ENCODE assay signal across 8 cellular contexts in the genomic region with DNA sequence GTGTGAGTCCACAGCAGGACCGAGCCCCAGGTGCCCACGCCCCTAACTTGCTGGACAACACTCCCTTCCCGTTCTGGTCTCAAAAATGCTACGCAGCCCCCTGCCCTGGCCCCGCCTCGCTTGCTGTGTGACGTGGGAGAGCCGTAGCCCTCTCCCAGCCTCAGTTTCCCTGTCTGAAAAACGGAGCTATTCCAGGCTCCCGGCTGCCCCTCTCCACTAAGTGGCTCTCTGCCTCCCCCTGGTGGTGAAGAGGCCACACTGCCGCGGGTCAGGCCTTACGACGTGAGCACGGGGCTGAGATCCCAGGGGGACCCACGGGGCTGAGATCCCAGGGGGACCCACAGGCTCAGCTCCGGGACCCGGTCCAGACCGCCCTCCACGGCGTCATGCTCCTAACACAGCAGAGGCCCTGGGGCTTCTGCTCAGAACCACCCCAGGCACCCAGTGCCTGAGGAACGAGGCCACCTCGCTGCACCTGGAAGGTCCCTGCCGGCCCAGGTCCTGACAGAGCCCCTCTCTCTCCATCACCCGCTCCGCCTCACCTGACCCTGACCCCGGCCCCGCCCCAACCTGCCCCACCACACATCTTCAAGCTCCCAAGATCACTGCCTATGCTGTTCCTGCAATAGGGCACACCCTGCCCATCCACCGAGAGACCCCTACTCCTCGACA. TPM values are rescaled to one million over a fixed set of nuclear protein-coding genes. Genes with fewer than 3 reads are reported as not detected.
DNase-seq lines count a peak whose midpoint lies in the region; ATAC-seq and TF ChIP-seq lines count a peak whose summit lies in the region.

No MANE protein-coding gene starts in this region.

- intact Hi-C loops in spleen (cut with DNase I; ENCODE audit: low total_unique reads) = no loop called here

- no peak overlapping the region for H3K4me3 ChIP-seq in LNCaP clone FGC (ENCODE audit: low read depth, low read length)
- no peak overlapping the region for H3K4me3 ChIP-seq in right atrium auricular region
- no peak overlapping the region for H3K4me3 ChIP-seq in spleen

- no peaks in the 10 kb centered on the region for H3K9me3 ChIP-seq in right atrium auricular region
- no peaks in the 10 kb centered on the region for H3K9me3 ChIP-seq in spleen

- H3K27ac ChIP-seq in right atrium auricular region (no peak overlapping the region), spleen (peak overlapping the region in 1 of 8 donors; percentile 1)

- DNase-seq in LNCaP clone FGC (ENCODE audit: low read depth) (no peak), T-helper 22 cell (ENCODE audit: low read depth) (peak; percentile 40), amygdala (lab: John Stamatoyannopoulos, UW) (peak in 38 of 56 donors; percentile 6 to 71 (median 35)), right atrium auricular region (ENCODE audit: low spot score) (peak; percentile 67), spleen (peak; percentile 94), HPDE6-E6E7 (ENCODE audit: extremely low spot score) (no peak)

- no peak for TF ChIP-seq POLR2A in spleen (IDR thresholded peaks at IDR 0.05)

- 24 to 29% (median 25%) methylated on average over 20 to 30 of the region's 30 CpGs for WGBS in spleen, 5 donors

- H3K36me3 ChIP-seq in right atrium auricular region (no peaks in the 10 kb centered on the region), spleen (peaks cover 0 to 42% (median 16%) of the 10 kb centered on the region in 6 donors)

- TF ChIP-seq CTCF in GM12801 (IDR thresholded peaks at IDR 0.05; ENCODE audit: extremely low read depth, insufficient read length) (peak; percentile 15), LNCaP clone FGC (IDR thresholded peaks at IDR 0.05; ENCODE audit: control insufficient read depth, extremely low read depth, insufficient read depth) (peak; percentile 97), right atrium auricular region (IDR thresholded peaks at IDR 0.05) (peak; percentile 91 to 99), spleen (IDR thresholded peaks at IDR 0.05 in 8 of 11, conservative IDR thresholded peaks at IDR 0.05 in 3 of 11) (peak; percentile 86 to 98 (median 97))

- ATAC-seq in HG03025 (IDR thresholded peaks at IDR 0.05; ENCODE audit: low FRiP score, unreplicated experiment) = no peak

- H3K27me3 ChIP-seq in right atrium auricular region (no peaks in the 10 kb centered on the region), spleen (replicated peaks in 1 of 7) (peaks cover 0 to 46% (median 9%) of the 10 kb centered on the region in 7 donors)

- H3K4me1 ChIP-seq in right atrium auricular region = peaks cover 0 to 7% of the 10 kb centered on the region in 2 donors
- peaks cover 0 to 29% (median 14%) of the 10 kb centered on the region in 6 donors for H3K4me1 ChIP-seq in spleen

RNA-seq across cellular contexts. Expression of gene MICALL2, which starts 26.7 kb away (rescaled TPM):
- total RNA-seq in right atrium auricular region (1 to 10 TPM; 3.6 to 9.4 TPM), spleen (100 to 1,000 TPM in 3 of 7 donors, 10 to 100 TPM in 4; 36.3 to 182 (median 75.8) TPM)
- 100 to 1,000 TPM in 2 of 3 donors, 10 to 100 TPM in 1; 74.1 to 361 (median 307) TPM for polyA plus RNA-seq in spleen

Comparison
In these comparisons a context has a peak if more than half of its experiments do, and no peak if none do; other contexts are left out.
1. CTCF ChIP-seq: peak in every context shown above with its lines; median percentile 97 in LNCaP clone FGC; 97 in spleen; 95 in right atrium auricular region; 15 in GM12801.
2. DNase-seq: peak in T-helper 22 cell (single experiment), amygdala (38 of 56), right atrium auricular region (single experiment) and spleen (single experiment); none in LNCaP clone FGC (single experiment) and HPDE6-E6E7 (single experiment).